ENCODE assay signal across 23 cellular contexts in genomic region chr6:7448232-7448631, GRCh38. TPM values are rescaled to one million over a fixed set of nuclear protein-coding genes. Genes with fewer than 3 reads are reported as not detected.
"Had no signal": no experiment of that assay in that cellular context is flagged by ENCODE, and none has a peak within 500 bp of the region (broad histone marks: within the 10 kb centered on the region; RNA-seq: fewer than 3 reads in every experiment).

No MANE protein-coding gene starts in this region.

- FAIRE-seq: keratinocyte had no signal

- H3K4me1 Mint-ChIP-seq: immature natural killer cell; stimulated activated naive CD8-positive, alpha-beta T cell treated with anti-CD3 and anti-CD28 coated beads, Interleukin-15, amount 100 ng/mL, for 72 hours had no signal

- H3K27ac Mint-ChIP-seq: effector memory CD8-positive, alpha-beta T cell; immature natural killer cell; memory B cell; natural killer cell treated with Interleukin-12 subunit alpha and Interleukin-12 subunit beta and Interleukin-15 and Interleukin-18, amount 100 ng/mL, for 72 hours; stimulated activated memory B cell treated with anti-CD40 and anti-IgM and Interleukin-4, amounts not matched to agents 10 μg/mL and 1 μg/mL and 100 μg/mL, for 72 hours; stimulated activated naive CD8-positive, alpha-beta T cell treated with anti-CD3 and anti-CD28 coated beads, Interleukin-15, amount 100 ng/mL, for 72 hours had no signal

- H3K4me3 ChIP-seq: left ventricle myocardium inferior, lower lobe of right lung, spleen, testis, tibial nerve had no signal

- DNase-seq: cortex of kidney; effector memory CD8-positive, alpha-beta T cell; foreskin keratinocyte; immature natural killer cell; left ventricle myocardium inferior; lower lobe of right lung; midbrain; spleen; stimulated activated CD4-positive, alpha-beta T cell treated with anti-CD3 and anti-CD28 coated beads, Interleukin-15, amount 100 ng/mL, for 24 hours; stimulated activated CD4-positive, alpha-beta T cell treated with anti-CD3 and anti-CD28 coated beads, Interleukin-1b, Interleukin-23, amount 100 ng/mL, for 48 hours; stimulated activated CD4-positive, alpha-beta T cell treated with anti-CD3 and anti-CD28 coated beads, Interleukin-4, amount 100 ng/mL, for 24 hours; stimulated activated naive CD8-positive, alpha-beta T cell treated with anti-CD3 and anti-CD28 coated beads, Interleukin-15, amount 100 ng/mL, for 72 hours; testis had no signal

- H3K27ac ChIP-seq: foreskin keratinocyte, left ventricle myocardium inferior, lower lobe of right lung, testis, tibial nerve had no signal

- H3K36me3 Mint-ChIP-seq: immature natural killer cell; memory B cell; natural killer cell treated with Interleukin-12 subunit alpha and Interleukin-12 subunit beta and Interleukin-15 and Interleukin-18, amount 100 ng/mL, for 72 hours; stimulated activated memory B cell treated with anti-CD40 and anti-IgM and Interleukin-4, amounts not matched to agents 10 μg/mL and 1 μg/mL and 100 μg/mL, for 72 hours had no signal

- H3K36me3 ChIP-seq: left ventricle myocardium inferior, lower lobe of right lung, spleen, tibial nerve had no signal

- H3K4me3 Mint-ChIP-seq: effector memory CD8-positive, alpha-beta T cell; immature natural killer cell; memory B cell; natural killer cell treated with Interleukin-12 subunit alpha and Interleukin-12 subunit beta and Interleukin-15 and Interleukin-18, amount 100 ng/mL, for 72 hours; stimulated activated memory B cell treated with anti-CD40 and anti-IgM and Interleukin-4, amounts not matched to agents 10 μg/mL and 1 μg/mL and 100 μg/mL, for 72 hours; stimulated activated naive CD8-positive, alpha-beta T cell treated with anti-CD3 and anti-CD28 coated beads, Interleukin-15, amount 100 ng/mL, for 72 hours had no signal

- H3K27me3 ChIP-seq: foreskin keratinocyte, spleen, testis had no signal

- H3K9me3 Mint-ChIP-seq: effector memory CD8-positive, alpha-beta T cell; immature natural killer cell; memory B cell; natural killer cell treated with Interleukin-12 subunit alpha and Interleukin-12 subunit beta and Interleukin-15 and Interleukin-18, amount 100 ng/mL, for 72 hours; stimulated activated memory B cell treated with anti-CD40 and anti-IgM and Interleukin-4, amounts not matched to agents 10 μg/mL and 1 μg/mL and 100 μg/mL, for 72 hours; stimulated activated naive CD8-positive, alpha-beta T cell treated with anti-CD3 and anti-CD28 coated beads, Interleukin-15, amount 100 ng/mL, for 72 hours had no signal

- H3K4me1 ChIP-seq: left ventricle myocardium inferior, lower lobe of right lung, spleen, testis, tibial nerve had no signal

- H3K9me3 ChIP-seq: left ventricle myocardium inferior, lower lobe of right lung, spleen, testis, tibial nerve had no signal

RNA-seq across cellular contexts. Expression of gene CAGE1, which starts 58.7 kb away (rescaled TPM):
- total RNA-seq: epithelial cell of proximal tubule, left ventricle myocardium inferior, lower lobe of right lung, sciatic nerve, skeletal muscle tissue, spleen, subcutaneous adipose tissue, tibial nerve, ureter had no signal
- polyA plus RNA-seq: spleen had no signal
